ENCODE assay signal across 1 cellular context in genomic region chr19:7333198-7334118, GRCh38.
TF ChIP-seq lines count a peak whose summit lies in the region.

No MANE protein-coding gene starts in this region.

TF ChIP-seq in H1, 55 proteins besides CTCF, POLR2A, EP300 and RAD21 (continued from another document):
- TF ChIP-seq EZH2 (IDR thresholded peaks at IDR 0.05; ENCODE audit: low read depth, low read length, severe bottlenecking) (no peak), CREB1 (IDR thresholded peaks at IDR 0.05) (no peak), MAFK (IDR thresholded peaks at IDR 0.05; ENCODE audit: low read depth, low read length) (no peak), NRF1 (IDR thresholded peaks at IDR 0.05; ENCODE audit: low read depth, low read length) (no peak), ASH2L (IDR thresholded peaks at IDR 0.05; ENCODE audit: low read length) (no peak), CBX8 (IDR thresholded peaks at IDR 0.05; ENCODE audit: borderline replicate concordance, low read depth, low read length) (no peak), NANOG (IDR thresholded peaks at IDR 0.05; ENCODE audit: insufficient read depth, low read depth, low read length, poor library complexity, severe bottlenecking) (no peak), POU5F1 (IDR thresholded peaks at IDR 0.05; ENCODE audit: low read depth, low read length) (no peak)
- TF ChIP-seq, protein P1, sequence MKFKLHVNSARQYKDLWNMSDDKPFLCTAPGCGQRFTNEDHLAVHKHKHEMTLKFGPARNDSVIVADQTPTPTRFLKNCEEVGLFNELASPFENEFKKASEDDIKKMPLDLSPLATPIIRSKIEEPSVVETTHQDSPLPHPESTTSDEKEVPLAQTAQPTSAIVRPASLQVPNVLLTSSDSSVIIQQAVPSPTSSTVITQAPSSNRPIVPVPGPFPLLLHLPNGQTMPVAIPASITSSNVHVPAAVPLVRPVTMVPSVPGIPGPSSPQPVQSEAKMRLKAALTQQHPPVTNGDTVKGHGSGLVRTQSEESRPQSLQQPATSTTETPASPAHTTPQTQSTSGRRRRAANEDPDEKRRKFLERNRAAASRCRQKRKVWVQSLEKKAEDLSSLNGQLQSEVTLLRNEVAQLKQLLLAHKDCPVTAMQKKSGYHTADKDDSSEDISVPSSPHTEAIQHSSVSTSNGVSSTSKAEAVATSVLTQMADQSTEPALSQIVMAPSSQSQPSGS (IDR thresholded peaks at IDR 0.05; ENCODE audit: low read length): no peak
